Comparison of ENCODE assay signal across 27 cellular contexts in genomic region chr3:101100361-101101009, GRCh38.
"Had no signal": no experiment of that assay in that cellular context is flagged by ENCODE, and none has a peak within 500 bp of the region (broad histone marks: within the 10 kb centered on the region; RNA-seq: fewer than 3 reads in every experiment).

No MANE protein-coding gene starts in this region.

- H3K4me1 ChIP-seq: colonic mucosa, esophagus squamous epithelium, foreskin keratinocyte had no signal

- H3K4me3 ChIP-seq: colonic mucosa, coronary artery, dorsolateral prefrontal cortex, esophagus muscularis mucosa, esophagus squamous epithelium, gastrocnemius medialis, gastroesophageal sphincter, heart left ventricle, heart right ventricle had no signal

- H3K27me3 ChIP-seq: colonic mucosa, esophagus muscularis mucosa, esophagus squamous epithelium, foreskin keratinocyte, gastrocnemius medialis, gastroesophageal sphincter, heart left ventricle, heart right ventricle had no signal

- DNase-seq: colonic mucosa; cortex of kidney; dermis blood vessel endothelial cell; dorsolateral prefrontal cortex; effector CD4-positive, alpha-beta T cell; effector CD8-positive, alpha-beta T cell; effector memory CD4-positive, alpha-beta T cell; effector memory CD8-positive, alpha-beta T cell; endodermal cell; erythroblast; esophagus squamous epithelium; foreskin fibroblast; gastrocnemius medialis; glutamatergic neuron; head of caudate nucleus; heart left ventricle; heart right ventricle had no signal

- H3K36me3 ChIP-seq: colonic mucosa, esophagus muscularis mucosa, esophagus squamous epithelium, gastrocnemius medialis, gastroesophageal sphincter, heart left ventricle, heart right ventricle had no signal

- FAIRE-seq: colon, endometrium, endothelial cell of umbilical vein, frontal cortex had no signal

- H3K27ac ChIP-seq: colonic mucosa, coronary artery, dorsolateral prefrontal cortex, epithelial cell of prostate, esophagus muscularis mucosa, esophagus squamous epithelium, foreskin keratinocyte, gastrocnemius medialis, gastroesophageal sphincter, heart left ventricle, heart right ventricle had no signal

- H3K9me3 ChIP-seq: colonic mucosa, esophagus muscularis mucosa, esophagus squamous epithelium, gastrocnemius medialis, gastroesophageal sphincter, heart left ventricle, heart right ventricle had no signal

- ATAC-seq: effector memory CD8-positive, alpha-beta T cell; esophagus mucosa; foreskin keratinocyte; gastrocnemius medialis; gastroesophageal sphincter; heart left ventricle; heart right ventricle had no signal
